8 cellular contexts compared by ENCODE assay signal in the genomic region with DNA sequence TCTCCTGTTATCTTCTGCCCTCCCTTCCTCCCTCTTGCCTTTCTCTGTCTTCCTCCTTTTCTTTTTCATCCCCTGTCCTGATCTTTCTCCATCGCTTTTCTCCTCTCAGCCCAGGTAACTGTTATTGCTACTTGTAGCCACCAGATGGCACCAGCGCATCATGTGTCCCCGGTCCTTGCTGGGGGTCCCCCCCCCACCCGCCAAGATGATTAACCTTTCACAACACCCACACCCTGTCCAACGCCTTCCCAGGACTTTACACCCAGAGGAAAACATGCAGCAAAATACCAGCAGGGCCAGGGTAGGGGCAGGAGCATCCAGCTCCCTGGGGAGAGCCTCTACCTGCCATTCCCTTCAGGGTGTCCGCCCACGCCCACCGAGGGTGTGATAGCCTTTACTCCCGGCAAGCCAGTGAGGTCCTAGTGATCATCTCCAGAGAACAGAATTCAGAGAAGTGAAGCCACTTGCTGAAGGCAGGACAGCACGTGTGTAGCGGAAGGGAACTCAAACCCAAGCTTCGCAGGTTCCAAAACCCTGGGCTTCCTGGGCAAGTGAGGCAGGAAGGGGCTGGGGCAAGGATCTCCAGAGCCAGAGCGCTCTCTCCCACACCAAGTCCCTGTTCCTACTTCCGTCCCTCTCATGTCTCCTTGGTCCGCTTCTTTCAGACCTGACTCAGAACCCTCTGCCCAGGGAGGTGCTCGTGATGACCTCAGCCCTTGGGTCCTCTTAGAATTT. TPM values are rescaled to one million over a fixed set of nuclear protein-coding genes. Genes with fewer than 3 reads are reported as not detected.
A peak's percentile ranks its signal among the peaks of the same experiment; 100 is the strongest.
DNase-seq lines count a peak whose midpoint lies in the region; ATAC-seq, FAIRE-seq and TF ChIP-seq lines count a peak whose summit lies in the region.

No MANE protein-coding gene starts in this region.

- no peak overlapping the region for H3K27ac ChIP-seq in neutrophil
- no peak overlapping the region for H3K27ac ChIP-seq in tibial nerve

- no peak overlapping the region for H3K4me3 Mint-ChIP-seq in activated CD8-positive, alpha-beta memory T cell treated with anti-CD3 and anti-CD28 coated beads, Interleukin-2, amount 10 ng/mL, durations not matched to agents 7 days and 5 days

- no peaks in the 10 kb centered on the region for H3K36me3 ChIP-seq in neutrophil
- H3K36me3 ChIP-seq in tibial nerve, result no peaks in the 10 kb centered on the region

- no peaks in the 10 kb centered on the region for H3K36me3 Mint-ChIP-seq in activated CD8-positive, alpha-beta memory T cell treated with anti-CD3 and anti-CD28 coated beads, Interleukin-2, amount 10 ng/mL, durations not matched to agents 7 days and 5 days

- H3K27me3 ChIP-seq in neutrophil, result peaks cover 43% of the 10 kb centered on the region
- no peaks in the 10 kb centered on the region for H3K27me3 ChIP-seq in tibial nerve

- 34 to 42% methylated on average over 16 of the region's 16 CpGs for WGBS in tibial nerve, 2 donors

- no peak for TF ChIP-seq POLR2A in GM12892 (IDR thresholded peaks at IDR 0.05; ENCODE audit: low read depth, low read length)
- no peak for TF ChIP-seq POLR2A in tibial nerve (IDR thresholded peaks at IDR 0.05)

- peaks cover 10% of the 10 kb centered on the region for H3K27me3 Mint-ChIP-seq in activated CD8-positive, alpha-beta memory T cell treated with anti-CD3 and anti-CD28 coated beads, Interleukin-2, amount 10 ng/mL, durations not matched to agents 7 days and 5 days

- TF ChIP-seq EP300 in tibial nerve (IDR thresholded peaks at IDR 0.05), result peak in 1 of 2 donors; percentile 13

- H3K4me3 ChIP-seq in AG04449 (ENCODE audit: low read depth, low read length) (no peak overlapping the region), neutrophil (ENCODE audit: low read depth in 1 of 2, low read length in 1 of 2) (no peak overlapping the region), tibial nerve (no peak overlapping the region)

- H3K4me1 Mint-ChIP-seq in activated CD8-positive, alpha-beta memory T cell treated with anti-CD3 and anti-CD28 coated beads, Interleukin-2, amount 10 ng/mL, durations not matched to agents 7 days and 5 days, result peaks cover 3% of the 10 kb centered on the region

- H3K9me3 Mint-ChIP-seq in activated CD8-positive, alpha-beta memory T cell treated with anti-CD3 and anti-CD28 coated beads, Interleukin-2, amount 10 ng/mL, durations not matched to agents 7 days and 5 days (ENCODE audit: low read depth), result no peaks in the 10 kb centered on the region

- FAIRE-seq in GM12892 (lab: Jason Lieb, UNC), result peak; percentile 89

- POLR2A ChIA-PET in AG04449 (lab: Yijun Ruan, JAX), result no interaction called here

- DNase-seq in AG04449 (ENCODE audit: low read depth, low spot score) (no peak), GM12892 (ENCODE audit: insufficient read length) (peak; percentile 62), NCI-H526 treated with DMSO at 0.1 percent for 48 hours (lab: John Stamatoyannopoulos, UW) (peak; percentile 18), tibial nerve (ENCODE audit: low spot score in 2 of 2) (no peak), NCI-H774 (lab: John Stamatoyannopoulos, UW) (no peak)
- peak; percentile 46 for DNase-seq in activated CD8-positive, alpha-beta memory T cell treated with anti-CD3 and anti-CD28 coated beads, Interleukin-2, amount 10 ng/mL, durations not matched to agents 7 days and 5 days

- no peaks in the 10 kb centered on the region for H3K9me3 ChIP-seq in neutrophil
- no peaks in the 10 kb centered on the region for H3K9me3 ChIP-seq in tibial nerve

- ATAC-seq in activated CD8-positive, alpha-beta memory T cell treated with anti-CD3 and anti-CD28 coated beads, Interleukin-2, amount 10 ng/mL, durations not matched to agents 7 days and 5 days, result peak; percentile 36
- ATAC-seq in esophagus mucosa, result peak; percentile 41

- TF ChIP-seq CTCF in AG04449 (IDR thresholded peaks at IDR 0.05; ENCODE audit: insufficient read depth, low read length, missing control alignments) (peak; percentile 81), neutrophil (IDR thresholded peaks at IDR 0.05) (peak; percentile 32), tibial nerve (IDR thresholded peaks at IDR 0.05) (peak; percentile 58 to 86 (median 81))

- CTCF ChIA-PET in AG04449 (lab: Yijun Ruan, JAX), result interaction anchor here (0.5 to 25.2 kb wide), 22 partner anchors 10 to 232 kb away, joined by 3 to 753 read pairs (median 4); a partner anchor contains a TSS
- CTCF ChIA-PET in activated CD8-positive, alpha-beta memory T cell treated with anti-CD3 and anti-CD28 coated beads, Interleukin-2, amount 10 ng/mL, durations not matched to agents 7 days and 5 days (lab: Charles Lee), result interaction anchor here (0.8 to 16.3 kb wide), 16 partner anchors 9 to 165 kb away, joined by 3 to 202 read pairs (median 4); a partner anchor contains a TSS

- H3K27ac Mint-ChIP-seq in activated CD8-positive, alpha-beta memory T cell treated with anti-CD3 and anti-CD28 coated beads, Interleukin-2, amount 10 ng/mL, durations not matched to agents 7 days and 5 days, result no peak overlapping the region

- no peaks in the 10 kb centered on the region for H3K4me1 ChIP-seq in neutrophil (ENCODE audit: control insufficient read depth in 1 of 2, insufficient read depth in 1 of 2, low read depth in 1 of 2, low read length in 1 of 2)
- peaks cover 0 to 13% (median 2%) of the 10 kb centered on the region in 4 donors for H3K4me1 ChIP-seq in tibial nerve

RNA-seq across cellular contexts. Expression of a gene that starts 13.4 kb away (rescaled TPM):
- 0.81 TPM for polyA plus RNA-seq in GM12892 (2012; ENCODE audit: missing spikeins)
- not detected for total RNA-seq in activated CD8-positive, alpha-beta memory T cell treated with anti-CD3 and anti-CD28 coated beads, Interleukin-2, amount 10 ng/mL, durations not matched to agents 7 days and 5 days
- total RNA-seq in esophagus mucosa (not detected), tibial nerve (not detected)

Comparison
In these comparisons a context has a peak if more than half of its experiments do, and no peak if none do; other contexts are left out.
1. DNase-seq: peak in GM12892 (single experiment), NCI-H526 treated with DMSO at 0.1 percent for 48 hours (single experiment) and activated CD8-positive, alpha-beta memory T cell treated with anti-CD3 and anti-CD28 coated beads, Interleukin-2, amount 10 ng/mL, durations not matched to agents 7 days and 5 days (single experiment); none in AG04449 (single experiment), tibial nerve (0 of 2) and NCI-H774 (single experiment).
2. Peak in every context shown above with its lines, with median percentiles within 50 percentile points of each other: CTCF ChIP-seq.